ENCODE assay signal across 10 cellular contexts in the genomic region with DNA sequence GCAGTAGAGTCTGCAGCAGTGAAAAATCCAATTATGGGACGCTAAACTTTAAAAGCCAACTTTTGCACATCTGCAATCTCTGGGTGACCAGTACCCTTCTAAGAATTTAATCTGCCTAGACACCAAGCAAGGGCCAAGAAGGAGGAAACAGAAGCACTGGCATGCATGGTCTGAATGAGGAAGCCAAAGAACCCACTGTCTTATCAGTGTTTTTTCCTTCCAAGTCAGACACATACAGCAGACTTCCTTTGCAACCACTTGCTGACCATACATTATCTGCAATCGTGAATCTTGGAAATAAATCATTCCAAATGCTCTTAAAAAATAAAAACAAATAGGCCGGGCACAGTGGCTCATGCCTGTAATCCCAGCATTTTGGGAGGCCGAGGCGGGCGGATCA.
"Had no signal": no experiment of that assay in that cellular context is flagged by ENCODE, and none has a peak within 500 bp of the region (broad histone marks: within the 10 kb centered on the region; RNA-seq: fewer than 3 reads in every experiment).

No MANE protein-coding gene starts in this region.

- H3K4me3 Mint-ChIP-seq: activated CD4-positive, alpha-beta T cell treated with anti-CD3 and anti-CD28 coated beads, Interleukin-2, amount 10 ng/mL, durations not matched to agents 24 days and 14 days; activated naive CD4-positive, alpha-beta T cell treated with anti-CD3 and anti-CD28 coated beads, Interleukin-2, amount 10 ng/mL, durations not matched to agents 7 days and 5 days; nephron; WTC11 had no signal

- H3K27me3 Mint-ChIP-seq: activated CD4-positive, alpha-beta T cell treated with anti-CD3 and anti-CD28 coated beads, Interleukin-2, amount 10 ng/mL, durations not matched to agents 24 days and 14 days; activated naive CD4-positive, alpha-beta T cell treated with anti-CD3 and anti-CD28 coated beads, Interleukin-2, amount 10 ng/mL, durations not matched to agents 7 days and 5 days had no signal

- H3K4me1 Mint-ChIP-seq: activated CD4-positive, alpha-beta T cell treated with anti-CD3 and anti-CD28 coated beads, Interleukin-2, amount 10 ng/mL, durations not matched to agents 24 days and 14 days; activated naive CD4-positive, alpha-beta T cell treated with anti-CD3 and anti-CD28 coated beads, Interleukin-2, amount 10 ng/mL, durations not matched to agents 7 days and 5 days; nephron; WTC11 had no signal

- H3K27ac Mint-ChIP-seq: activated CD4-positive, alpha-beta T cell treated with anti-CD3 and anti-CD28 coated beads, Interleukin-2, amount 10 ng/mL, durations not matched to agents 24 days and 14 days; activated naive CD4-positive, alpha-beta T cell treated with anti-CD3 and anti-CD28 coated beads, Interleukin-2, amount 10 ng/mL, durations not matched to agents 7 days and 5 days; activated T-helper 2 cell treated with anti-CD3 and anti-CD28 coated beads, Interferon-gamma antibody, Interleukin-2, Interleukin-4, amounts not matched to agents 10 μg/mL and 5 μg/mL and 100 μg/mL, durations not matched to agents 14 hours and 24 hours and 36 hours; nephron; WTC11 had no signal

- H3K4me3 ChIP-seq: coronary artery, skin epidermis had no signal

- DNase-seq: activated CD4-positive, alpha-beta T cell treated with anti-CD3 and anti-CD28 coated beads, Interleukin-2, amount 10 ng/mL, durations not matched to agents 24 days and 14 days; activated naive CD4-positive, alpha-beta T cell treated with anti-CD3 and anti-CD28 coated beads, Interleukin-2, amount 10 ng/mL, durations not matched to agents 7 days and 5 days; central memory CD4-positive, alpha-beta T cell; effector CD4-positive, alpha-beta T cell; occipital lobe had no signal

- H3K9me3 Mint-ChIP-seq: nephron, WTC11 had no signal

- ATAC-seq: WTC11 had no signal
